ENCODE assay signal across 18 cellular contexts in the genomic region with DNA sequence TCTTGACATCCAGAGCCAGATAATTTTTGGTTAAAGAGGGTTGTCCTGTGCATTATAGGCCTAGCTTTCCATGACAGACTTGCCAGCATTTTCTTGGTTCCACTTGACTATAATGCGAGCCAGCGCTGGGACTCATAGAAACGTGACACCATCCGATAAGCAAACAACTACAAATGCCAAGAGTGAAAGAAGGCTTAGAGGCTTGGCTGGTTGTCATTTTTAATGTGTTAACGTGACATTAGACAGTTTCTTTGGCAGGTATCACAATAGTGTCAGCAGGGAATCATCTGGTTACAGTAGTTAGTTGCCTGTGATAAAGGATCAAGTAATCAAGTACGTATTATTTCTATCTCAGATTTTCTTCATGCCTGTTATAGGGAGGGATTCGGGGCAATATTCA. TPM values are rescaled to one million over a fixed set of nuclear protein-coding genes. Genes with fewer than 3 reads are reported as not detected.
DNase-seq lines count a peak whose midpoint lies in the region; ATAC-seq and TF ChIP-seq lines count a peak whose summit lies in the region.
"Had no signal": no experiment of that assay in that cellular context is flagged by ENCODE, and none has a peak within 500 bp of the region (broad histone marks: within the 10 kb centered on the region; RNA-seq: fewer than 3 reads in every experiment).

No MANE protein-coding gene starts in this region.

- H3K4me3 ChIP-seq in right atrium auricular region (no peak overlapping the region), colonic mucosa (no peak overlapping the region), breast epithelium (no peak overlapping the region)
- H3K4me3 ChIP-seq: tibial nerve had no signal

- no peaks in the 10 kb centered on the region for H3K27me3 Mint-ChIP-seq in WTC11 (ENCODE audit: low read depth)

- TF ChIP-seq CTCF in right atrium auricular region (IDR thresholded peaks at IDR 0.05): no peak
- TF ChIP-seq CTCF in colonic mucosa (IDR thresholded peaks at IDR 0.05): no peak
- no peak for TF ChIP-seq CTCF in WTC11 (IDR thresholded peaks at IDR 0.05)
- TF ChIP-seq CTCF in breast epithelium (IDR thresholded peaks at IDR 0.05): no peak

- peak; percentile 19 for DNase-seq in DMS 273 treated with DMSO at 0.1 percent for 48 hours (lab: John Stamatoyannopoulos, UW)
- DNase-seq in NCI-H187 treated with DMSO at 0.1 percent for 48 hours (lab: John Stamatoyannopoulos, UW): peak; percentile 43
- DNase-seq in NCI-H748 treated with DMSO at 0.1 percent for 48 hours (lab: John Stamatoyannopoulos, UW): peak; percentile 46
- no peak for DNase-seq in right atrium auricular region (ENCODE audit: low spot score)
- no peak for DNase-seq in colonic mucosa
- no peak for DNase-seq in WTC11 (ENCODE audit: low spot score)
- DNase-seq in breast epithelium (ENCODE audit: low spot score in 2 of 2): no peak
- no peak for DNase-seq in stimulated activated CD4-positive, alpha-beta T cell treated with anti-CD3 and anti-CD28 coated beads, Interleukin-1b, Interleukin-23, amount 100 ng/mL, for 48 hours
- DNase-seq: activated naive CD4-positive, alpha-beta T cell treated with Interleukin-2 at 50 U/mL for 16 hours; brain microvascular endothelial cell; Karpas-422; natural killer cell; NCI-H446 treated with DMSO at 0.1 percent for 48 hours; retina; stimulated activated CD4-positive, alpha-beta T cell treated with anti-CD3 and anti-CD28 coated beads, Interleukin-4, amount 100 ng/mL, for 1 hour had no signal

- TF ChIP-seq POLR2A in breast epithelium (IDR thresholded peaks at IDR 0.05): no peak

- no peak overlapping the region for H3K4me3 Mint-ChIP-seq in WTC11
- H3K4me3 Mint-ChIP-seq: natural killer cell had no signal

- no peak overlapping the region for H3K9ac ChIP-seq in colonic mucosa (ENCODE audit: low read depth in 2 of 2, low read length in 2 of 2)

- no peak for ATAC-seq in WTC11
- ATAC-seq: natural killer cell had no signal

- H3K27me3 ChIP-seq in right atrium auricular region (no peaks in the 10 kb centered on the region), colonic mucosa (no peaks in the 10 kb centered on the region), breast epithelium (no peaks in the 10 kb centered on the region)
- H3K27me3 ChIP-seq: brain microvascular endothelial cell, tibial nerve had no signal

- peaks cover 0 to 20% of the 10 kb centered on the region in 2 donors for H3K4me1 ChIP-seq in right atrium auricular region
- H3K4me1 ChIP-seq in colonic mucosa: no peaks in the 10 kb centered on the region
- no peaks in the 10 kb centered on the region for H3K4me1 ChIP-seq in breast epithelium
- H3K4me1 ChIP-seq: tibial nerve had no signal

- CTCF ChIA-PET in WTC11 (lab: Charles Lee): no interaction called here

- H3K27ac Mint-ChIP-seq in WTC11: no peak overlapping the region
- H3K27ac Mint-ChIP-seq: natural killer cell had no signal

- no peaks in the 10 kb centered on the region for H3K9me3 Mint-ChIP-seq in WTC11
- H3K9me3 Mint-ChIP-seq: natural killer cell had no signal

- H3K27ac ChIP-seq in right atrium auricular region: peak overlapping the region; percentile 48 to 70
- no peak overlapping the region for H3K27ac ChIP-seq in colonic mucosa
- H3K27ac ChIP-seq in breast epithelium: no peak overlapping the region
- H3K27ac ChIP-seq: brain microvascular endothelial cell, RWPE1, tibial nerve had no signal

- no peaks in the 10 kb centered on the region for H3K36me3 Mint-ChIP-seq in WTC11
- H3K36me3 Mint-ChIP-seq: natural killer cell had no signal

- POLR2A ChIA-PET in WTC11 (lab: Charles Lee): no interaction called here

- peaks cover 10% of the 10 kb centered on the region for H3K4me1 Mint-ChIP-seq in WTC11
- H3K4me1 Mint-ChIP-seq: natural killer cell had no signal

- intact Hi-C loops in colonic mucosa (cut with DNase I): no loop called here
- intact Hi-C loops in breast epithelium (cut with DNase I; ENCODE audit: low total_unique reads): no loop called here

- H3K36me3 ChIP-seq in right atrium auricular region (no peaks in the 10 kb centered on the region), colonic mucosa (no peaks in the 10 kb centered on the region), breast epithelium (no peaks in the 10 kb centered on the region)
- H3K36me3 ChIP-seq: brain microvascular endothelial cell, tibial nerve had no signal

- no peaks in the 10 kb centered on the region for H3K9me3 ChIP-seq in right atrium auricular region
- no peaks in the 10 kb centered on the region for H3K9me3 ChIP-seq in colonic mucosa
- no peaks in the 10 kb centered on the region for H3K9me3 ChIP-seq in breast epithelium
- H3K9me3 ChIP-seq: tibial nerve had no signal

TF ChIP-seq in WTC11, 78 proteins besides CTCF, POLR2A, EP300 and RAD21:
- TF ChIP-seq ZNF219 (CRISPR knock-in tag; IDR thresholded peaks at IDR 0.05; ENCODE audit: borderline replicate concordance) (no peak), NR3C1 (CRISPR knock-in tag; conservative IDR thresholded peaks at IDR 0.05; ENCODE audit: low read depth) (no peak), OVOL2 (CRISPR knock-in tag; IDR thresholded peaks at IDR 0.05; ENCODE audit: borderline replicate concordance) (no peak), MYBL2 (CRISPR knock-in tag; IDR thresholded peaks at IDR 0.05) (no peak), ZBTB21 (CRISPR knock-in tag; IDR thresholded peaks at IDR 0.05; ENCODE audit: borderline replicate concordance) (no peak), ZBTB43 (CRISPR knock-in tag; IDR thresholded peaks at IDR 0.05) (no peak), NR1H2 (CRISPR knock-in tag; IDR thresholded peaks at IDR 0.05) (no peak), SMAD4 (CRISPR knock-in tag; IDR thresholded peaks at IDR 0.05) (no peak), TCF7 (CRISPR knock-in tag; IDR thresholded peaks at IDR 0.05; ENCODE audit: low read depth) (no peak), ZNF232 (CRISPR knock-in tag; IDR thresholded peaks at IDR 0.05) (no peak), MLX (CRISPR knock-in tag; IDR thresholded peaks at IDR 0.05) (no peak), SP1 (CRISPR knock-in tag; conservative IDR thresholded peaks at IDR 0.05) (no peak), PRDM15 (CRISPR knock-in tag; IDR thresholded peaks at IDR 0.05) (no peak)
- TF ChIP-seq, protein P1, sequence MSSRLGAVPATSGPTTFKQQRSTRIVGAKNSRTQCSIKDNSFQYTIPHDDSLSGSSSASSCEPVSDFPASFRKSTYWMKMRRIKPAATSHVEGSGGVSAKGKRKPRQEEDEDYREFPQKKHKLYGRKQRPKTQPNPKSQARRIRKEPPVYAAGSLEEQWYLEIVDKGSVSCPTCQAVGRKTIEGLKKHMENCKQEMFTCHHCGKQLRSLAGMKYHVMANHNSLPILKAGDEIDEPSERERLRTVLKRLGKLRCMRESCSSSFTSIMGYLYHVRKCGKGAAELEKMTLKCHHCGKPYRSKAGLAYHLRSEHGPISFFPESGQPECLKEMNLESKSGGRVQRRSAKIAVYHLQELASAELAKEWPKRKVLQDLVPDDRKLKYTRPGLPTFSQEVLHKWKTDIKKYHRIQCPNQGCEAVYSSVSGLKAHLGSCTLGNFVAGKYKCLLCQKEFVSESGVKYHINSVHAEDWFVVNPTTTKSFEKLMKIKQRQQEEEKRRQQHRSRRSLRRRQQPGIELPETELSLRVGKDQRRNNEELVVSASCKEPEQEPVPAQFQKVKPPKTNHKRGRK (CRISPR knock-in tag; IDR thresholded peaks at IDR 0.05; ENCODE audit: borderline replicate concordance): no peak

RNA-seq across cellular contexts. Expression of gene LIFR, which starts 20.0 kb away (rescaled TPM):
- total RNA-seq in right atrium auricular region (10 to 100 TPM; 38.9 to 58.0 TPM), colonic mucosa (10 to 100 TPM in 1 of 2 donors, 1 to 10 TPM in 1; 7.0 to 10.3 TPM), WTC11 (2021) (12.9 to 14.4 TPM (median 13.7 TPM) in 3 replicates), breast epithelium (100 to 1,000 TPM; 179 to 225 (median 222) TPM)
- total RNA-seq: natural killer cell; T-helper 1 cell treated with Interleukin-12 subunit alpha and Interleukin-12 subunit beta and Interleukin-4 antibody, amounts not matched to agents 30 ng/mL and 1 ng/mL, for 36 hours had no signal

Comparison
In these comparisons a context has a peak if more than half of its experiments do, and no peak if none do; other contexts are left out.
1. DNase-seq: peak in DMS 273 treated with DMSO at 0.1 percent for 48 hours (single experiment), NCI-H187 treated with DMSO at 0.1 percent for 48 hours (single experiment) and NCI-H748 treated with DMSO at 0.1 percent for 48 hours (single experiment); none in right atrium auricular region (single experiment), colonic mucosa (single experiment), WTC11 (single experiment), breast epithelium (0 of 2) and stimulated activated CD4-positive, alpha-beta T cell treated with anti-CD3 and anti-CD28 coated beads, Interleukin-1b, Interleukin-23, amount 100 ng/mL, for 48 hours (single experiment).
2. H3K27ac ChIP-seq: peak in right atrium auricular region (2 of 2); none in colonic mucosa (single experiment) and breast epithelium (0 of 2).